14 cellular contexts compared by ENCODE assay signal in genomic region chr4:40473578-40474388, GRCh38.
DNase-seq lines count a peak whose midpoint lies in the region; ATAC-seq and TF ChIP-seq lines count a peak whose summit lies in the region.
"Had no signal": no experiment of that assay in that cellular context is flagged by ENCODE, and none has a peak within 500 bp of the region (broad histone marks: within the 10 kb centered on the region; RNA-seq: fewer than 3 reads in every experiment).

No MANE protein-coding gene starts in this region.

- H3K4me3 Mint-ChIP-seq in activated T-helper 1 cell treated with anti-CD3 and anti-CD28 coated beads, Interleukin-12 subunit alpha, Interleukin-12 subunit beta, Interleukin-2, Interleukin-4 antibody, amounts not matched to agents 30 ng/mL and 10 ng/mL and 1 ng/mL, durations not matched to agents 14 hours and 24 hours and 36 hours: no peak overlapping the region
- H3K4me3 Mint-ChIP-seq in natural killer cell: no peak overlapping the region
- H3K4me3 Mint-ChIP-seq: activated T-helper 17 cell treated with anti-CD3 and anti-CD28 coated beads, Interleukin-2, amount 50 U/mL, for 72 hours had no signal

- H3K4me1 Mint-ChIP-seq in activated T-helper 1 cell treated with anti-CD3 and anti-CD28 coated beads, Interleukin-12 subunit alpha, Interleukin-12 subunit beta, Interleukin-2, Interleukin-4 antibody, amounts not matched to agents 30 ng/mL and 10 ng/mL and 1 ng/mL, durations not matched to agents 14 hours and 24 hours and 36 hours (ENCODE audit: low read depth): peaks cover 30% of the 10 kb centered on the region
- H3K4me1 Mint-ChIP-seq in natural killer cell: no peaks in the 10 kb centered on the region
- H3K4me1 Mint-ChIP-seq: activated T-helper 17 cell treated with anti-CD3 and anti-CD28 coated beads, Interleukin-2, amount 50 U/mL, for 72 hours had no signal

- H3K27ac Mint-ChIP-seq in activated T-helper 1 cell treated with anti-CD3 and anti-CD28 coated beads, Interleukin-12 subunit alpha, Interleukin-12 subunit beta, Interleukin-2, Interleukin-4 antibody, amounts not matched to agents 30 ng/mL and 10 ng/mL and 1 ng/mL, durations not matched to agents 14 hours and 24 hours and 36 hours: no peak overlapping the region
- H3K27ac Mint-ChIP-seq in natural killer cell: no peak overlapping the region
- H3K27ac Mint-ChIP-seq: activated T-helper 17 cell treated with anti-CD3 and anti-CD28 coated beads, Interleukin-2, amount 50 U/mL, for 72 hours had no signal

- ATAC-seq in GM19395 (IDR thresholded peaks at IDR 0.05; ENCODE audit: unreplicated experiment) (peak; percentile 75), HG03196 (IDR thresholded peaks at IDR 0.05; ENCODE audit: unreplicated experiment) (peak; percentile 74), natural killer cell (no peak)
- ATAC-seq: activated T-helper 17 cell treated with anti-CD3 and anti-CD28 coated beads, Interleukin-2, amount 50 U/mL, for 72 hours; left ventricle myocardium superior had no signal

- no peaks in the 10 kb centered on the region for H3K4me1 ChIP-seq in smooth muscle cell (ENCODE audit: low read depth)
- H3K4me1 ChIP-seq: prostate gland had no signal

- DNase-seq in epithelial cell of proximal tubule (ENCODE audit: low read depth): peak; percentile 80
- DNase-seq in smooth muscle cell (lab: John Stamatoyannopoulos, UW; ENCODE audit: unreplicated experiment): no peak
- DNase-seq in DMS 273 treated with DMSO at 0.1 percent for 48 hours (lab: John Stamatoyannopoulos, UW): no peak
- DNase-seq in activated T-helper 1 cell treated with anti-CD3 and anti-CD28 coated beads, Interleukin-12 subunit alpha, Interleukin-12 subunit beta, Interleukin-2, Interleukin-4 antibody, amounts not matched to agents 30 ng/mL and 10 ng/mL and 1 ng/mL, durations not matched to agents 14 hours and 24 hours and 36 hours (ENCODE audit: low spot score): no peak
- DNase-seq in natural killer cell: no peak
- DNase-seq in stimulated activated CD4-positive, alpha-beta T cell treated with anti-CD3 and anti-CD28 coated beads, Interleukin-15, amount 100 ng/mL, for 24 hours: no peak
- DNase-seq: activated CD4-positive, CD25-positive, alpha-beta regulatory T cell; caudate nucleus; left ventricle myocardium superior had no signal

- H3K27ac ChIP-seq in smooth muscle cell (ENCODE audit: low read depth): no peak overlapping the region
- H3K27ac ChIP-seq: prostate gland, thoracic aorta had no signal

- peaks cover 2% of the 10 kb centered on the region for H3K27me3 Mint-ChIP-seq in activated T-helper 1 cell treated with anti-CD3 and anti-CD28 coated beads, Interleukin-12 subunit alpha, Interleukin-12 subunit beta, Interleukin-2, Interleukin-4 antibody, amounts not matched to agents 30 ng/mL and 10 ng/mL and 1 ng/mL, durations not matched to agents 14 hours and 24 hours and 36 hours (ENCODE audit: insufficient read depth)
- H3K27me3 Mint-ChIP-seq in natural killer cell (ENCODE audit: low read depth in 2 of 2): peaks cover 0 to 2% of the 10 kb centered on the region in 2 donors
- H3K27me3 Mint-ChIP-seq: activated T-helper 17 cell treated with anti-CD3 and anti-CD28 coated beads, Interleukin-2, amount 50 U/mL, for 72 hours had no signal

- no peak overlapping the region for H3K4me2 ChIP-seq in smooth muscle cell

- H3F3A ChIP-seq in smooth muscle cell (ENCODE audit: low read depth): no peaks in the 10 kb centered on the region

- H3K4me3 ChIP-seq in epithelial cell of proximal tubule (ENCODE audit: low read depth, low read length): peak overlapping the region; percentile 54
- peak overlapping the region; percentile 29 for H3K4me3 ChIP-seq in smooth muscle cell
- H3K4me3 ChIP-seq: prostate gland, thoracic aorta had no signal

- peaks cover 3% of the 10 kb centered on the region for H3K36me3 Mint-ChIP-seq in activated T-helper 1 cell treated with anti-CD3 and anti-CD28 coated beads, Interleukin-12 subunit alpha, Interleukin-12 subunit beta, Interleukin-2, Interleukin-4 antibody, amounts not matched to agents 30 ng/mL and 10 ng/mL and 1 ng/mL, durations not matched to agents 14 hours and 24 hours and 36 hours (ENCODE audit: low read depth)
- no peaks in the 10 kb centered on the region for H3K36me3 Mint-ChIP-seq in natural killer cell

- no peaks in the 10 kb centered on the region for H3K79me2 ChIP-seq in smooth muscle cell (ENCODE audit: low read depth)

- no peaks in the 10 kb centered on the region for H3K9me3 ChIP-seq in smooth muscle cell (replicated peaks; ENCODE audit: low read depth)
- H3K9me3 ChIP-seq: prostate gland, thoracic aorta had no signal

- intact Hi-C loops in activated T-helper 1 cell treated with anti-CD3 and anti-CD28 coated beads, Interleukin-12 subunit alpha, Interleukin-12 subunit beta, Interleukin-2, Interleukin-4 antibody, amounts not matched to agents 30 ng/mL and 10 ng/mL and 1 ng/mL, durations not matched to agents 14 hours and 24 hours and 36 hours (cut with micrococcal nuclease): no loop called here
- intact Hi-C loops in natural killer cell (cut with micrococcal nuclease): no loop called here

- no peak overlapping the region for H3K9ac ChIP-seq in smooth muscle cell (ENCODE audit: low read depth)

- WGBS in smooth muscle cell (ENCODE audit: low lambda C conversion rate): 91% methylated on average over 9 of the region's 9 CpGs

- no peaks in the 10 kb centered on the region for H4K20me1 ChIP-seq in smooth muscle cell (ENCODE audit: low read depth)

- no peaks in the 10 kb centered on the region for H3K36me3 ChIP-seq in smooth muscle cell (ENCODE audit: low read depth)
- H3K36me3 ChIP-seq: prostate gland, thoracic aorta had no signal

- no peaks in the 10 kb centered on the region for H3K27me3 ChIP-seq in smooth muscle cell (ENCODE audit: low read depth)

- H3K9me3 Mint-ChIP-seq in activated T-helper 1 cell treated with anti-CD3 and anti-CD28 coated beads, Interleukin-12 subunit alpha, Interleukin-12 subunit beta, Interleukin-2, Interleukin-4 antibody, amounts not matched to agents 30 ng/mL and 10 ng/mL and 1 ng/mL, durations not matched to agents 14 hours and 24 hours and 36 hours: no peaks in the 10 kb centered on the region
- H3K9me3 Mint-ChIP-seq in natural killer cell: no peaks in the 10 kb centered on the region
- H3K9me3 Mint-ChIP-seq: activated T-helper 17 cell treated with anti-CD3 and anti-CD28 coated beads, Interleukin-2, amount 50 U/mL, for 72 hours had no signal

- no peak overlapping the region for H2AFZ ChIP-seq in smooth muscle cell (ENCODE audit: low read depth)

- no peak for TF ChIP-seq CTCF in epithelial cell of proximal tubule (conservative IDR thresholded peaks at IDR 0.05; ENCODE audit: low read depth, low read length)
- TF ChIP-seq CTCF in smooth muscle cell (IDR thresholded peaks at IDR 0.05; ENCODE audit: borderline replicate concordance, insufficient read depth, poor library complexity, severe bottlenecking): no peak
- no peak for TF ChIP-seq CTCF in natural killer cell (IDR thresholded peaks at IDR 0.05)

Comparison
In these comparisons a context has a peak if more than half of its experiments do, and no peak if none do; other contexts are left out.
1. ATAC-seq: peak in GM19395 (single experiment) and HG03196 (single experiment); none in natural killer cell (0 of 3).